8 cellular contexts compared by ENCODE assay signal in the genomic region with DNA sequence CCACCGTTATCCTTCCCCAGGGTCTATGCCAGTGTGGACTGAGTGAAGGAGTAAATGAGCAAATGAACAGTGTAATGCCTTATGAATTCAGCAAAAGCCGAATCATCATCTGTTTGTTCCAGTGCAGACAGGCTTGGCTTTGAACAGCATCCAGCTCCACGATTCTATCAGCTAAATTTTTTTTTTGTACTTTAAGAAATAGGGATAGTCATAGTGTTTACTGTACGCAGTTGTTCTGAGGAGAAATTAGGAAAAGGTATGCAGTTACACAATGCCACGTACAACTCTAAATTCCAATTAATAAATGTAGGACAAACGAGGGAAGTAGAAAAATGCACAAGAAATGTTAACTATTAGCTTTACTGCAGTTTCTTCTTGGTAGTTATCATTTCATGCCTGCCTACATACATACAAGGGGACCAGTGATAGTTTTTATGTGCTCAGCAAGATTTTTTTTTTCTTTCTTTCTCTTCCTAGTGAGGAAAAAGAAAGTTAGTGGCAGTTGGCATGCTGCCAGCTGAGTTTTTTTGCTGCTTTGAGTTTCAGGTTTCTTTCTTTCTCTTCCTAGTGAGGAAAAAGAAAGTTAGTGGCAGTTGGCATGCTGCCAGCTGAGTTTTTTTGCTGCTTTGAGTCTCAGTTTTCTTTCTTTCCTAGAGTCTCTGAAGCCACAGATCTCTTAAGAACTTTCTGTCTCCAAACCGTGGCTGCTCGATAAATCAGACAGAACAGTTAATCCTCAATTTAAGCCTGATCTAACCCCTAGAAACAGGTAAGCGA. TPM values are rescaled to one million over a fixed set of nuclear protein-coding genes. Genes with fewer than 3 reads are reported as not detected.
A peak's percentile ranks its signal among the peaks of the same experiment; 100 is the strongest.
DNase-seq lines count a peak whose midpoint lies in the region; ATAC-seq, FAIRE-seq and TF ChIP-seq lines count a peak whose summit lies in the region.

A gene (plus strand): TSS at position 646 of the 777 bp plus-strand sequence. CDS start 7,468 bp downstream, outside the sequence.

- no peak for TF ChIP-seq CTCF in A549 (IDR thresholded peaks at IDR 0.05)
- no peak for TF ChIP-seq CTCF in activated CD8-positive, alpha-beta T cell treated with anti-CD3 and anti-CD28 coated beads for 36 hours (IDR thresholded peaks at IDR 0.05)
- no peak for TF ChIP-seq CTCF in omental fat pad (IDR thresholded peaks at IDR 0.05)

- no peak for TF ChIP-seq EP300 in A549 (IDR thresholded peaks at IDR 0.05)

- H3K27ac ChIP-seq in A549 = peak within 1 kb of the TSS in 1 of 2 experiments; percentile 25; a peak in 3 of 6 replicates
- H3K27ac ChIP-seq in temporal lobe (ENCODE audit: low read depth, low read length) = peak within 1 kb of the TSS; percentile 51

- CTCF ChIA-PET in A549 (lab: Yijun Ruan, JAX) = interaction anchor here (1.4 kb wide), 1 partner anchor 56 kb away, joined by 5 read pairs; no protein-coding TSS in a partner anchor
- CTCF ChIA-PET in activated CD8-positive, alpha-beta T cell treated with anti-CD3 and anti-CD28 coated beads for 36 hours (lab: Charles Lee) = interaction anchor here (0.6 to 4.2 kb wide), 13 partner anchors 12 to 487 kb away, joined by 3 to 50 read pairs (median 4); a partner anchor contains a TSS

- peaks cover 21% of the 10 kb centered on the region for H3K36me3 Mint-ChIP-seq in activated CD8-positive, alpha-beta T cell treated with anti-CD3 and anti-CD28 coated beads for 36 hours (ENCODE audit: low read depth)

- peak within 1 kb of the TSS; percentile 86 for H3K27ac Mint-ChIP-seq in activated CD8-positive, alpha-beta T cell treated with anti-CD3 and anti-CD28 coated beads for 36 hours

- WGBS in A549 (ENCODE audit: missing lambda C conversion rate) = 44% methylated on average over 9 of the region's 9 CpGs

- no peaks in the 10 kb centered on the region for H3K9me3 Mint-ChIP-seq in activated CD8-positive, alpha-beta T cell treated with anti-CD3 and anti-CD28 coated beads for 36 hours

- ATAC-seq in A549 = peak; percentile 20 to 47; a peak in 1 of 6 replicates
- peak; percentile 52 for ATAC-seq in GM19397 (IDR thresholded peaks at IDR 0.05; ENCODE audit: unreplicated experiment)
- peak; percentile 43 for ATAC-seq in activated CD8-positive, alpha-beta T cell treated with anti-CD3 and anti-CD28 coated beads for 36 hours
- ATAC-seq in omental fat pad (ENCODE audit: low FRiP score) = peak; percentile 87

- H3K27me3 Mint-ChIP-seq in activated CD8-positive, alpha-beta T cell treated with anti-CD3 and anti-CD28 coated beads for 36 hours = no peaks in the 10 kb centered on the region

- no peaks in the 10 kb centered on the region for H3K9me3 ChIP-seq in A549

- DNase-seq in A549 (ENCODE audit: low read depth in 1 of 2, low spot score in 1 of 2) (no peak), HS-27A (ENCODE audit: low read depth) (peak; percentile 27), omental fat pad (ENCODE audit: low spot score) (no peak), GM19240 (ENCODE audit: insufficient read length, low spot score) (no peak)
- DNase-seq in activated CD8-positive, alpha-beta T cell treated with anti-CD3 and anti-CD28 coated beads for 36 hours = peak; percentile 73

- TF ChIP-seq POLR2A in A549 (IDR thresholded peaks at IDR 0.05; ENCODE audit: low read length) = no peak

- POLR2A ChIA-PET in A549 (lab: Yijun Ruan, JAX) = no interaction called here
- POLR2A ChIA-PET in activated CD8-positive, alpha-beta T cell treated with anti-CD3 and anti-CD28 coated beads for 36 hours (lab: Charles Lee) = interaction anchor here (0.7 to 1.1 kb wide), 3 partner anchors 25 to 52 kb away, joined by 3 to 5 read pairs (median 3); a partner anchor contains a TSS

- peaks cover 60% of the 10 kb centered on the region for H3K4me1 Mint-ChIP-seq in activated CD8-positive, alpha-beta T cell treated with anti-CD3 and anti-CD28 coated beads for 36 hours (ENCODE audit: low read depth)

- FAIRE-seq in A549 (lab: Jason Lieb, UNC) = no peak
- peak; percentile 93 for FAIRE-seq in endometrium (lab: Jason Lieb, UNC)

- H3K4me3 Mint-ChIP-seq in activated CD8-positive, alpha-beta T cell treated with anti-CD3 and anti-CD28 coated beads for 36 hours = peak within 1 kb of the TSS; percentile 76

- intact Hi-C loops in activated CD8-positive, alpha-beta T cell treated with anti-CD3 and anti-CD28 coated beads for 36 hours (cut with micrococcal nuclease) = loop anchor here (2.0 to 5.0 kb wide), 2 partner anchors 29 to 478 kb away; a partner anchor contains a TSS

- peaks cover 3% of the 10 kb centered on the region; the same call in 1 of the 3 replicates for H3K4me1 ChIP-seq in A549

- H3K4me3 ChIP-seq in A549 = no peak within 1 kb of the TSS

- TF ChIP-seq RAD21 in A549 (conservative IDR thresholded peaks at IDR 0.05 in 1 of 2, IDR thresholded peaks at IDR 0.05 in 1 of 2) = no peak

- peak within 1 kb of the TSS; percentile 65 for H3K4me2 ChIP-seq in A549

TF ChIP-seq in A549, 52 proteins besides CTCF, POLR2A, EP300 and RAD21 (continues in another document):
- TF ChIP-seq ZSCAN20 (CRISPR knock-in tag; IDR thresholded peaks at IDR 0.05) (no peak), HDAC2 (IDR thresholded peaks at IDR 0.05) (no peak), TFCP2L1 (CRISPR knock-in tag; IDR thresholded peaks at IDR 0.05) (no peak), FOXS1 (CRISPR knock-in tag; IDR thresholded peaks at IDR 0.05) (no peak), ESRRA (IDR thresholded peaks at IDR 0.05; ENCODE audit: borderline replicate concordance, low read length) (no peak), ZC3H11A (IDR thresholded peaks at IDR 0.05) (no peak), TP53 (CRISPR knock-in tag; IDR thresholded peaks at IDR 0.05) (no peak), CHD4 (IDR thresholded peaks at IDR 0.05; ENCODE audit: borderline replicate concordance) (no peak), CBX8 (IDR thresholded peaks at IDR 0.05) (no peak), CHD2 (IDR thresholded peaks at IDR 0.05; ENCODE audit: low read length, partially characterized antibody) (no peak), HOXA7 (CRISPR knock-in tag; IDR thresholded peaks at IDR 0.05) (no peak)
- TF ChIP-seq, protein P1, sequence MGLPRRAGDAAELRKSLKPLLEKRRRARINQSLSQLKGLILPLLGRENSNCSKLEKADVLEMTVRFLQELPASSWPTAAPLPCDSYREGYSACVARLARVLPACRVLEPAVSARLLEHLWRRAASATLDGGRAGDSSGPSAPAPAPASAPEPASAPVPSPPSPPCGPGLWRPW (IDR thresholded peaks at IDR 0.05) = no peak
- TF ChIP-seq, protein P2, sequence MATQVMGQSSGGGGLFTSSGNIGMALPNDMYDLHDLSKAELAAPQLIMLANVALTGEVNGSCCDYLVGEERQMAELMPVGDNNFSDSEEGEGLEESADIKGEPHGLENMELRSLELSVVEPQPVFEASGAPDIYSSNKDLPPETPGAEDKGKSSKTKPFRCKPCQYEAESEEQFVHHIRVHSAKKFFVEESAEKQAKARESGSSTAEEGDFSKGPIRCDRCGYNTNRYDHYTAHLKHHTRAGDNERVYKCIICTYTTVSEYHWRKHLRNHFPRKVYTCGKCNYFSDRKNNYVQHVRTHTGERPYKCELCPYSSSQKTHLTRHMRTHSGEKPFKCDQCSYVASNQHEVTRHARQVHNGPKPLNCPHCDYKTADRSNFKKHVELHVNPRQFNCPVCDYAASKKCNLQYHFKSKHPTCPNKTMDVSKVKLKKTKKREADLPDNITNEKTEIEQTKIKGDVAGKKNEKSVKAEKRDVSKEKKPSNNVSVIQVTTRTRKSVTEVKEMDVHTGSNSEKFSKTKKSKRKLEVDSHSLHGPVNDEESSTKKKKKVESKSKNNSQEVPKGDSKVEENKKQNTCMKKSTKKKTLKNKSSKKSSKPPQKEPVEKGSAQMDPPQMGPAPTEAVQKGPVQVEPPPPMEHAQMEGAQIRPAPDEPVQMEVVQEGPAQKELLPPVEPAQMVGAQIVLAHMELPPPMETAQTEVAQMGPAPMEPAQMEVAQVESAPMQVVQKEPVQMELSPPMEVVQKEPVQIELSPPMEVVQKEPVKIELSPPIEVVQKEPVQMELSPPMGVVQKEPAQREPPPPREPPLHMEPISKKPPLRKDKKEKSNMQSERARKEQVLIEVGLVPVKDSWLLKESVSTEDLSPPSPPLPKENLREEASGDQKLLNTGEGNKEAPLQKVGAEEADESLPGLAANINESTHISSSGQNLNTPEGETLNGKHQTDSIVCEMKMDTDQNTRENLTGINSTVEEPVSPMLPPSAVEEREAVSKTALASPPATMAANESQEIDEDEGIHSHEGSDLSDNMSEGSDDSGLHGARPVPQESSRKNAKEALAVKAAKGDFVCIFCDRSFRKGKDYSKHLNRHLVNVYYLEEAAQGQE (IDR thresholded peaks at IDR 0.05) = no peak
- TF ChIP-seq, protein P3, sequence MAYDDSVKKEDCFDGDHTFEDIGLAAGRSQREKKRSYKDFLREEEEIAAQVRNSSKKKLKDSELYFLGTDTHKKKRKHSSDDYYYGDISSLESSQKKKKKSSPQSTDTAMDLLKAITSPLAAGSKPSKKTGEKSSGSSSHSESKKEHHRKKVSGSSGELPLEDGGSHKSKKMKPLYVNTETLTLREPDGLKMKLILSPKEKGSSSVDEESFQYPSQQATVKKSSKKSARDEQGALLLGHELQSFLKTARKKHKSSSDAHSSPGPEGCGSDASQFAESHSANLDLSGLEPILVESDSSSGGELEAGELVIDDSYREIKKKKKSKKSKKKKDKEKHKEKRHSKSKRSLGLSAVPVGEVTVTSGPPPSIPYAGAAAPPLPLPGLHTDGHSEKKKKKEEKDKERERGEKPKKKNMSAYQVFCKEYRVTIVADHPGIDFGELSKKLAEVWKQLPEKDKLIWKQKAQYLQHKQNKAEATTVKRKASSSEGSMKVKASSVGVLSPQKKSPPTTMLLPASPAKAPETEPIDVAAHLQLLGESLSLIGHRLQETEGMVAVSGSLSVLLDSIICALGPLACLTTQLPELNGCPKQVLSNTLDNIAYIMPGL (CRISPR knock-in tag; IDR thresholded peaks at IDR 0.05; ENCODE audit: borderline replicate concordance) = no peak

RNA-seq across cellular contexts. Expression of the gene that starts here (rescaled TPM):
- polyA plus RNA-seq in A549 (2011; rRNA removed) (not detected in 2 replicates), A549 (2017; fragmentation: RNase III; extraction: RNeasy Plus Mini Kit Qiagen cat#74134 plus additional on column Dnase treatment) (0.04 to 0.11 TPM (median 0.05 TPM) in 3 replicates)
- not detected in 2 replicates for polyA plus RNA-seq in A549 (2012; cell fraction: cytosol; rRNA removed)
- not detected in 2 replicates for polyA plus RNA-seq in A549 (2012; cell fraction: nucleus; rRNA removed)
- polyA minus RNA-seq in A549 (2011; rRNA and poly(A)+ RNA removed) = not detected in 2 replicates
- total RNA-seq in activated CD8-positive, alpha-beta T cell treated with anti-CD3 and anti-CD28 coated beads for 36 hours = 10 to 100 TPM; 22.4 to 22.5 TPM
- total RNA-seq in omental fat pad (10 to 100 TPM in 2 of 4 donors, 1 to 10 TPM in 2; 5.5 to 80.7 (median 11.2) TPM), temporal lobe (4.4 TPM)

Comparison
In these comparisons a context has a peak if more than half of its experiments do, and no peak if none do; other contexts are left out.
1. Peak in ATAC-seq and H3K4me2 ChIP-seq in A549; RNA of the gene not detected or under 1 TPM.
2. ATAC-seq: peak in every context shown above with its lines; median percentile 87 in omental fat pad; 52 in GM19397; 43 in activated CD8-positive, alpha-beta T cell treated with anti-CD3 and anti-CD28 coated beads for 36 hours; 34 in A549.
3. DNase-seq: peak in HS-27A (single experiment) and activated CD8-positive, alpha-beta T cell treated with anti-CD3 and anti-CD28 coated beads for 36 hours (single experiment); none in A549 (0 of 2), omental fat pad (single experiment) and GM19240 (single experiment).